Comparison of ENCODE assay signal across 9 cellular contexts in the genomic region with DNA sequence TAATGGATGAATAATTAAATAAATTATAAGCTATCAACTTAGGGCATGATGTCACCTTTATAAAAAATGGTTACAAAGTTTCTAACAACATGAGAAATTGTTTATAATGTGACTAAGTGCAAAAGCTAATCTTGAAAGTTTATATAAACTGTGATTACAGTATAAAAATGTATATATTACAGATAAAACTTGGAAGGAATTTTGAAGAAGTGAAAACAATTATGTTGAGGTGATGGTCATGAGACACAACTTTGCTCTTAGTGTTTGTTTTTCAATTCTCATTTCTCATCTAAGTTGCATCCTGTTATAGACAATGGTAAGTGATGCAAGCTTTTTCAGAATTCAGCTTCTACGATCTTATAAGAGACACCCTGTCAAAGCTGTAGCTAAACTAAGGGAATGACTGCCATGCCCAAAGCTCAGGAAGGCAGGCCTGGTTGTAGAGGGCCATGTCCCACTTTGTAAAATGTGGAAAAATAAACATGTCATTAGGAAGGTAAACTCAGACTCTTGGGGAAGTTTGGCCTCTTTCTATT. TPM values are rescaled to one million over a fixed set of nuclear protein-coding genes. Genes with fewer than 3 reads are reported as not detected.
DNase-seq lines count a peak whose midpoint lies in the region; ATAC-seq and TF ChIP-seq lines count a peak whose summit lies in the region.
"Had no signal": no experiment of that assay in that cellular context is flagged by ENCODE, and none has a peak within 500 bp of the region (broad histone marks: within the 10 kb centered on the region; RNA-seq: fewer than 3 reads in every experiment).

No MANE protein-coding gene starts in this region.

- intact Hi-C loops in CD14-positive monocyte (cut with micrococcal nuclease), result no loop called here

- no peak overlapping the region for H4K5ac ChIP-seq in mesendoderm (ENCODE audit: low read length)

- H3K36me3 ChIP-seq in mesendoderm (ENCODE audit: control insufficient read depth, insufficient read depth, low read length), result no peaks in the 10 kb centered on the region

- no peak overlapping the region for H2BK120ac ChIP-seq in mesendoderm (ENCODE audit: low read depth, low read length)

- no peak overlapping the region for H3K23ac ChIP-seq in mesendoderm (ENCODE audit: low read length)

- H3K18ac ChIP-seq in mesendoderm (ENCODE audit: low read length), result no peak overlapping the region

- no peaks in the 10 kb centered on the region for H3K79me2 ChIP-seq in mesendoderm (ENCODE audit: control insufficient read depth, insufficient read depth, low read length)

- no CpG with 5 or more reads among the region's 1 CpG for WGBS in mesendoderm (ENCODE audit: extremely low coverage, insufficient coverage, low lambda C conversion rate)

- peaks cover 38% of the 10 kb centered on the region for H3K4me1 Mint-ChIP-seq in CD14-positive monocyte

- no peak overlapping the region for H3K4me2 ChIP-seq in mesendoderm (ENCODE audit: low read length)

- no peak for TF ChIP-seq CTCF in CD14-positive monocyte (IDR thresholded peaks at IDR 0.05)

- no peak overlapping the region for H3K4ac ChIP-seq in mesendoderm (ENCODE audit: low read depth, low read length)

- H3K9ac ChIP-seq in mesendoderm (ENCODE audit: low read length), result no peak overlapping the region

- no peak overlapping the region for H4K8ac ChIP-seq in mesendoderm (ENCODE audit: low read depth, low read length)

- H3K79me1 ChIP-seq in mesendoderm (ENCODE audit: low read length), result no peaks in the 10 kb centered on the region

- no peak overlapping the region for H2BK5ac ChIP-seq in mesendoderm (ENCODE audit: low read length)

- H3K4me3 ChIP-seq in mesendoderm (ENCODE audit: low read length), result no peak overlapping the region

- no peaks in the 10 kb centered on the region for H3K27me3 Mint-ChIP-seq in CD14-positive monocyte (ENCODE audit: low read depth in 3 of 3)
- H3K27me3 Mint-ChIP-seq: progenitor cell of endocrine pancreas had no signal

- peak overlapping the region; percentile 71 to 90 (median 86) for H3K27ac Mint-ChIP-seq in CD14-positive monocyte
- H3K27ac Mint-ChIP-seq: progenitor cell of endocrine pancreas had no signal

- H3K4me3 Mint-ChIP-seq in CD14-positive monocyte, result no peak overlapping the region

- H2AK5ac ChIP-seq in mesendoderm (ENCODE audit: low read length), result no peak overlapping the region

- H2BK15ac ChIP-seq in mesendoderm (replicated peaks; ENCODE audit: low read depth), result no peak overlapping the region

- no peaks in the 10 kb centered on the region for H3K27me3 ChIP-seq in mesendoderm (ENCODE audit: insufficient read depth, low read length, poor library complexity)

- no peak for DNase-seq in CD14-positive monocyte (ENCODE audit: low spot score)
- DNase-seq in MV-4-11 (lab: John Stamatoyannopoulos, UW), result peak; percentile 32
- no peak for DNase-seq in mesendoderm
- DNase-seq in OCI-M2 (lab: John Stamatoyannopoulos, UW; ENCODE audit: unreplicated experiment), result no peak
- no peak for DNase-seq in effector CD4-positive, alpha-beta T cell
- DNase-seq in HUDEP-2 (lab: John Stamatoyannopoulos, UW; ENCODE audit: unreplicated experiment in 76 of 76), result no peak

- peaks cover 2% of the 10 kb centered on the region for H3K4me1 ChIP-seq in mesendoderm (ENCODE audit: control insufficient read depth, low read depth, low read length)

- H3K9me3 Mint-ChIP-seq in CD14-positive monocyte, result peaks cover 3 to 10% (median 5%) of the 10 kb centered on the region in 7 donors

- H3K27ac ChIP-seq in mesendoderm (ENCODE audit: low read depth, low read length), result no peak overlapping the region

- peaks cover 0 to 4% of the 10 kb centered on the region in 2 donors for H3K36me3 Mint-ChIP-seq in CD14-positive monocyte

- no peak overlapping the region for H3K56ac ChIP-seq in mesendoderm (ENCODE audit: low read length)

- ATAC-seq in GM19372 (IDR thresholded peaks at IDR 0.05; ENCODE audit: low read depth, unreplicated experiment) (peak; percentile 68), HG02884 (IDR thresholded peaks at IDR 0.05; ENCODE audit: unreplicated experiment) (peak; percentile 66)

RNA-seq across cellular contexts. Expression of a gene that starts 23.9 kb away (rescaled TPM):
- not detected for polyA plus RNA-seq in CD14-positive monocyte
- polyA plus RNA-seq in mesendoderm (2013, experiment 1 of 2), result 3.8 TPM
- polyA plus RNA-seq in mesendoderm (2013, experiment 2 of 2), result 4.1 TPM
